Comparison of ENCODE assay signal across 8 cellular contexts in genomic region chr11:73306977-73307322, GRCh38. TPM values are rescaled to one million over a fixed set of nuclear protein-coding genes. Genes with fewer than 3 reads are reported as not detected.
DNase-seq lines count a peak whose midpoint lies in the region; ATAC-seq, FAIRE-seq and TF ChIP-seq lines count a peak whose summit lies in the region.

No MANE protein-coding gene starts in this region.

- H3K27ac Mint-ChIP-seq in activated CD4-positive, alpha-beta T cell treated with anti-CD3 and anti-CD28 coated beads, Interleukin-2, amount 10 ng/mL, durations not matched to agents 24 days and 14 days: no peak overlapping the region
- H3K27ac Mint-ChIP-seq in activated naive CD8-positive, alpha-beta T cell treated with anti-CD3 and anti-CD28 coated beads, Interleukin-2, amount 10 ng/mL, durations not matched to agents 7 days and 5 days: no peak overlapping the region

- H3K4me1 ChIP-seq in keratinocyte (ENCODE audit: control insufficient read depth, extremely low read depth, insufficient read depth, low read length): peaks cover 8% of the 10 kb centered on the region

- peak; percentile 5 for ATAC-seq in activated naive CD8-positive, alpha-beta T cell treated with anti-CD3 and anti-CD28 coated beads, Interleukin-2, amount 10 ng/mL, durations not matched to agents 7 days and 5 days (ENCODE audit: low read depth)
- no peak for ATAC-seq in HG03571 (IDR thresholded peaks at IDR 0.05; ENCODE audit: unreplicated experiment)

- H3K27ac ChIP-seq in keratinocyte (ENCODE audit: control insufficient read depth, insufficient read depth, low read length): peak overlapping the region; percentile 47
- H3K27ac ChIP-seq in temporal lobe (ENCODE audit: low read depth, low read length): peak overlapping the region; percentile 58

- dilution Hi-C loops in keratinocyte (cut with MboI; ENCODE audit: extremely low pct_ligation_motif_present, low sequenced_read_pairs): no loop called here

- H3K4me1 Mint-ChIP-seq in activated CD4-positive, alpha-beta T cell treated with anti-CD3 and anti-CD28 coated beads, Interleukin-2, amount 10 ng/mL, durations not matched to agents 24 days and 14 days: peaks cover 9% of the 10 kb centered on the region
- H3K4me1 Mint-ChIP-seq in activated naive CD8-positive, alpha-beta T cell treated with anti-CD3 and anti-CD28 coated beads, Interleukin-2, amount 10 ng/mL, durations not matched to agents 7 days and 5 days: peaks cover 5% of the 10 kb centered on the region

- peaks cover 5% of the 10 kb centered on the region for H3K79me2 ChIP-seq in keratinocyte (ENCODE audit: control insufficient read depth, insufficient read depth, low read length)

- H3K9me1 ChIP-seq in keratinocyte (ENCODE audit: control insufficient read depth, extremely low read depth, insufficient read depth, low read length): no peaks in the 10 kb centered on the region

- peak overlapping the region; percentile 73 for H3K9ac ChIP-seq in keratinocyte (ENCODE audit: control insufficient read depth, extremely low read depth, insufficient read depth, low read length)

- no peak for TF ChIP-seq CTCF in keratinocyte (optimal IDR thresholded peaks at IDR 0.05 in 1 of 3, IDR thresholded peaks at IDR 0.05 in 1 of 3, conservative IDR thresholded peaks at IDR 0.05 in 1 of 3; ENCODE audit: extremely low read depth in 1 of 3, insufficient read depth in 2 of 3, low read length in 3 of 3)

- intact Hi-C loops in activated CD4-positive, alpha-beta T cell treated with anti-CD3 and anti-CD28 coated beads, Interleukin-2, amount 10 ng/mL, durations not matched to agents 24 days and 14 days (cut with micrococcal nuclease): loop anchor here (1.0 to 5.0 kb wide), 3 partner anchors 28 to 1185 kb away; partner anchors contain the start of genes LIPT2 and RELT

- peaks cover 43% of the 10 kb centered on the region for H3K27me3 Mint-ChIP-seq in activated CD4-positive, alpha-beta T cell treated with anti-CD3 and anti-CD28 coated beads, Interleukin-2, amount 10 ng/mL, durations not matched to agents 24 days and 14 days
- H3K27me3 Mint-ChIP-seq in activated naive CD8-positive, alpha-beta T cell treated with anti-CD3 and anti-CD28 coated beads, Interleukin-2, amount 10 ng/mL, durations not matched to agents 7 days and 5 days: peaks cover 48% of the 10 kb centered on the region

- H2AFZ ChIP-seq in keratinocyte (ENCODE audit: control insufficient read depth, low read length): peak overlapping the region; percentile 98

- H3K9me3 Mint-ChIP-seq in activated CD4-positive, alpha-beta T cell treated with anti-CD3 and anti-CD28 coated beads, Interleukin-2, amount 10 ng/mL, durations not matched to agents 24 days and 14 days: no peaks in the 10 kb centered on the region
- H3K9me3 Mint-ChIP-seq in activated naive CD8-positive, alpha-beta T cell treated with anti-CD3 and anti-CD28 coated beads, Interleukin-2, amount 10 ng/mL, durations not matched to agents 7 days and 5 days: no peaks in the 10 kb centered on the region

- peak overlapping the region; percentile 89 for H3K4me3 Mint-ChIP-seq in activated CD4-positive, alpha-beta T cell treated with anti-CD3 and anti-CD28 coated beads, Interleukin-2, amount 10 ng/mL, durations not matched to agents 24 days and 14 days
- H3K4me3 Mint-ChIP-seq in activated naive CD8-positive, alpha-beta T cell treated with anti-CD3 and anti-CD28 coated beads, Interleukin-2, amount 10 ng/mL, durations not matched to agents 7 days and 5 days: peak overlapping the region; percentile 93

- no peaks in the 10 kb centered on the region for H3K27me3 ChIP-seq in keratinocyte (ENCODE audit: control insufficient read depth, extremely low read depth, insufficient read depth, low read length)

- DNase-seq in activated CD4-positive, alpha-beta T cell treated with anti-CD3 and anti-CD28 coated beads, Interleukin-2, amount 10 ng/mL, durations not matched to agents 24 days and 14 days: no peak
- DNase-seq in activated CD4-positive, alpha-beta T cell treated with anti-CD3 and anti-CD28 coated beads for 4 hours: no peak
- no peak for DNase-seq in activated naive CD8-positive, alpha-beta T cell treated with anti-CD3 and anti-CD28 coated beads, Interleukin-2, amount 10 ng/mL, durations not matched to agents 7 days and 5 days
- DNase-seq in keratinocyte (ENCODE audit: low read depth, low spot score): no peak
- DNase-seq in activated gamma-delta T cell (lab: John Stamatoyannopoulos, UW): no peak
- DNase-seq in NOMO-1 treated with DMSO at 0.1 percent for 48 hours (lab: John Stamatoyannopoulos, UW; ENCODE audit: unreplicated experiment): no peak

- peak; percentile 64 for FAIRE-seq in keratinocyte (lab: Jason Lieb, UNC)

- H4K20me1 ChIP-seq in keratinocyte (ENCODE audit: control insufficient read depth, extremely low read depth, insufficient read depth, low read length): no peaks in the 10 kb centered on the region

- no peaks in the 10 kb centered on the region for H3K36me3 Mint-ChIP-seq in activated CD4-positive, alpha-beta T cell treated with anti-CD3 and anti-CD28 coated beads, Interleukin-2, amount 10 ng/mL, durations not matched to agents 24 days and 14 days (ENCODE audit: low read depth)
- no peaks in the 10 kb centered on the region for H3K36me3 Mint-ChIP-seq in activated naive CD8-positive, alpha-beta T cell treated with anti-CD3 and anti-CD28 coated beads, Interleukin-2, amount 10 ng/mL, durations not matched to agents 7 days and 5 days

- peak overlapping the region; percentile 96 for H3K4me2 ChIP-seq in keratinocyte (ENCODE audit: control insufficient read depth, extremely low read depth, insufficient read depth, low read depth, low read length)

- H3K4me3 ChIP-seq in keratinocyte (ENCODE audit: control insufficient read depth in 2 of 3, extremely low read depth in 1 of 3, insufficient read depth in 2 of 3, low read depth in 1 of 3, low read length in 3 of 3): peak overlapping the region; percentile 54 to 67 (median 63)

- no peaks in the 10 kb centered on the region for H3K36me3 ChIP-seq in keratinocyte (ENCODE audit: control insufficient read depth in 2 of 2, extremely low read depth in 1 of 2, insufficient read depth in 2 of 2, low read length in 2 of 2)

- POLR2A ChIA-PET in activated naive CD8-positive, alpha-beta T cell treated with anti-CD3 and anti-CD28 coated beads, Interleukin-2, amount 10 ng/mL, durations not matched to agents 7 days and 5 days (lab: Charles Lee): interaction anchor here (1.8 to 2.1 kb wide), 2 partner anchors 29 to 31 kb away, joined by 4 to 6 read pairs; no protein-coding TSS in a partner anchor

- H3K9me3 ChIP-seq in keratinocyte (ENCODE audit: control insufficient read depth, low read depth, low read length): no peaks in the 10 kb centered on the region

RNA-seq across cellular contexts. Expression of gene ARHGEF17, which starts 1.1 kb away (rescaled TPM):
- total RNA-seq in activated CD4-positive, alpha-beta T cell treated with anti-CD3 and anti-CD28 coated beads, Interleukin-2, amount 10 ng/mL, durations not matched to agents 24 days and 14 days: 0.05 TPM in 1 of 2 replicates, not detected in the other
- not detected for total RNA-seq in activated naive CD8-positive, alpha-beta T cell treated with anti-CD3 and anti-CD28 coated beads, Interleukin-2, amount 10 ng/mL, durations not matched to agents 7 days and 5 days
- polyA plus RNA-seq in keratinocyte: 4.2 to 6.4 TPM (median 5.1 TPM) in 3 replicates
- polyA plus RNA-seq in keratinocyte (2011; ENCODE audit: low read depth): 3.1 TPM
- 1.9 and 3.7 TPM in 2 replicates for polyA plus RNA-seq in keratinocyte (2011; cell fraction: cytosol; rRNA removed)
- 24.9 and 34.1 TPM in 2 replicates for polyA plus RNA-seq in keratinocyte (2011; cell fraction: nucleus; rRNA removed)
- 4.8 and 6.1 TPM in 2 replicates for polyA plus RNA-seq in keratinocyte (2012; ENCODE audit: low replicate concordance)
- polyA minus RNA-seq in keratinocyte: 9.6 to 15.2 TPM (median 13.1 TPM) in 3 replicates
- polyA minus RNA-seq in keratinocyte (2011; cell fraction: cytosol; rRNA and poly(A)+ RNA removed): 16.5 TPM
- polyA minus RNA-seq in keratinocyte (2011; cell fraction: nucleus; rRNA and poly(A)+ RNA removed): 19.5 and 20.9 TPM in 2 replicates
- total RNA-seq in temporal lobe: 17.9 TPM

RNA-seq across cellular contexts. Expression of gene P2RY6, which starts 34.8 kb away (rescaled TPM):
- total RNA-seq in activated CD4-positive, alpha-beta T cell treated with anti-CD3 and anti-CD28 coated beads, Interleukin-2, amount 10 ng/mL, durations not matched to agents 24 days and 14 days: not detected in 2 replicates
- total RNA-seq in activated naive CD8-positive, alpha-beta T cell treated with anti-CD3 and anti-CD28 coated beads, Interleukin-2, amount 10 ng/mL, durations not matched to agents 7 days and 5 days: under 1 TPM in 1 of 2 experiments, not detected in 1; 0.44 TPM
- 0.04 to 0.22 TPM (median 0.09 TPM) in 3 replicates for polyA plus RNA-seq in keratinocyte
- not detected for polyA plus RNA-seq in keratinocyte (2011; ENCODE audit: low read depth)
- 0.10 and 0.13 TPM in 2 replicates for polyA plus RNA-seq in keratinocyte (2011; cell fraction: cytosol; rRNA removed)
- polyA plus RNA-seq in keratinocyte (2011; cell fraction: nucleus; rRNA removed): 0.12 and 0.28 TPM in 2 replicates
- polyA plus RNA-seq in keratinocyte (2012; ENCODE audit: low replicate concordance): 0.17 and 0.23 TPM in 2 replicates
- polyA minus RNA-seq in keratinocyte: 0.48 to 2.1 TPM in 2 of 3 replicates, not detected in the other
- polyA minus RNA-seq in keratinocyte (2011; cell fraction: cytosol; rRNA and poly(A)+ RNA removed): not detected
- polyA minus RNA-seq in keratinocyte (2011; cell fraction: nucleus; rRNA and poly(A)+ RNA removed): not detected in 2 replicates
- under 0.01 TPM for total RNA-seq in temporal lobe

Comparison
In these comparisons a context has a peak if more than half of its experiments do, and no peak if none do; other contexts are left out.
1. RNA of gene ARHGEF17, which starts 1.1 kb away (total RNA-seq): 17.9 TPM in temporal lobe (single experiment); not detected in activated naive CD8-positive, alpha-beta T cell treated with anti-CD3 and anti-CD28 coated beads, Interleukin-2, amount 10 ng/mL, durations not matched to agents 7 days and 5 days and 0.05 TPM in activated CD4-positive, alpha-beta T cell treated with anti-CD3 and anti-CD28 coated beads, Interleukin-2, amount 10 ng/mL, durations not matched to agents 24 days and 14 days; every median in the first group is over 10 times any median in the second.